ENCODE assay signal across 25 cellular contexts in the genomic region with DNA sequence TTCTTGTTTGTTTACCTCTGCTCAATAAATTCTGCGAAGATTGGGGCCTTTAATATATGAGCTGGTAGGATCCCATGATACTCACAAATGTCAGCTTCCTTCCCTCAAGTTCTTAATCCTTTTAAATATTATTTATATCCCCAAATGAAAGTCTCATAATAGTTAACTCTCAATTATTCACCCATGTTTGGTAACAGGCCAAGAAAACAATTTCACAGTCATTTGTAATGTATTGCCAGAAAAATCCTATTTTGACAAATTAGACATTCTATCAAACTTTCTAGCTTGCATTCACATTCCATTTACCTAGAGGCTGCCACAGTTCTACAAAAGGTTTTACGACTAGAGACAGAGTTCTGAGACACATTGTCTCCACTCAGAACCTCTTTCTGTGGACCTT.
"Had no signal": no experiment of that assay in that cellular context is flagged by ENCODE, and none has a peak within 500 bp of the region (broad histone marks: within the 10 kb centered on the region; RNA-seq: fewer than 3 reads in every experiment).

No MANE protein-coding gene starts in this region.

- H3K9me3 ChIP-seq: colonic mucosa, esophagus muscularis mucosa, esophagus squamous epithelium, gastrocnemius medialis, gastroesophageal sphincter, heart left ventricle, heart right ventricle had no signal

- H3K27ac Mint-ChIP-seq: dendritic cell treated with granulocyte-macrophage colony-stimulating factor and Interleukin-4, amounts not matched to agents 40 ng/mL and 50 ng/mL, for 4 days; effector memory CD8-positive, alpha-beta T cell; endodermal cell had no signal

- H3K4me3 Mint-ChIP-seq: dendritic cell treated with granulocyte-macrophage colony-stimulating factor and Interleukin-4, amounts not matched to agents 40 ng/mL and 50 ng/mL, for 4 days; effector memory CD8-positive, alpha-beta T cell; endodermal cell had no signal

- H3K4me1 ChIP-seq: colonic mucosa, foreskin keratinocyte had no signal

- DNase-seq: colonic mucosa; cortex of kidney; dermis blood vessel endothelial cell; dorsolateral prefrontal cortex; effector CD4-positive, alpha-beta T cell; effector CD8-positive, alpha-beta T cell; effector memory CD4-positive, alpha-beta T cell; effector memory CD8-positive, alpha-beta T cell; erythroblast; esophagus squamous epithelium; foreskin fibroblast; foreskin keratinocyte; foreskin melanocyte; gastrocnemius medialis; glutamatergic neuron; head of caudate nucleus; heart left ventricle; heart right ventricle had no signal

- ATAC-seq: effector memory CD8-positive, alpha-beta T cell; esophagus mucosa; foreskin keratinocyte; gastrocnemius medialis; gastroesophageal sphincter; heart left ventricle; heart right ventricle had no signal

- H3K9me3 Mint-ChIP-seq: dendritic cell treated with granulocyte-macrophage colony-stimulating factor and Interleukin-4, amounts not matched to agents 40 ng/mL and 50 ng/mL, for 4 days; effector memory CD8-positive, alpha-beta T cell; endodermal cell had no signal

- H3K4me3 ChIP-seq: colonic mucosa, coronary artery, dorsolateral prefrontal cortex, esophagus muscularis mucosa, esophagus squamous epithelium, gastrocnemius medialis, gastroesophageal sphincter, heart left ventricle, heart right ventricle had no signal

- H3K27me3 ChIP-seq: colonic mucosa, dorsolateral prefrontal cortex, esophagus muscularis mucosa, esophagus squamous epithelium, foreskin keratinocyte, gastrocnemius medialis, gastroesophageal sphincter had no signal

- H3K36me3 ChIP-seq: colonic mucosa, esophagus muscularis mucosa, esophagus squamous epithelium, gastrocnemius medialis, gastroesophageal sphincter, heart left ventricle, heart right ventricle had no signal

- H3K27ac ChIP-seq: colonic mucosa, coronary artery, epithelial cell of prostate, esophagus squamous epithelium, foreskin keratinocyte, gastrocnemius medialis, heart left ventricle, heart right ventricle had no signal

- H3K27me3 Mint-ChIP-seq: dendritic cell treated with granulocyte-macrophage colony-stimulating factor and Interleukin-4, amounts not matched to agents 40 ng/mL and 50 ng/mL, for 4 days had no signal
